Comparison of ENCODE assay signal across 4 cellular contexts in genomic region chr22:35590634-35591295, GRCh38.
TF ChIP-seq lines count a peak whose summit lies in the region.

No MANE protein-coding gene starts in this region.

TF ChIP-seq in A549, 52 proteins besides CTCF, POLR2A, EP300 and RAD21:
- no peak for TF ChIP-seq ELK1 (IDR thresholded peaks at IDR 0.05; ENCODE audit: low read depth, low read length)
- no peak for TF ChIP-seq FOSL2 (IDR thresholded peaks at IDR 0.05)
- peak; percentile 17; the same call in 1 of the 2 replicates for TF ChIP-seq FOSL2 (CRISPR knock-in tag; IDR thresholded peaks at IDR 0.05)

TF ChIP-seq in HEK293, 187 proteins besides CTCF, POLR2A, EP300 and RAD21 (continues in another document):
- TF ChIP-seq KLF8 (tag by site-specific recombination; IDR thresholded peaks at IDR 0.05) (no peak), ZNF398 (tag by site-specific recombination; IDR thresholded peaks at IDR 0.05) (peak; percentile 74), EGR2 (tag by site-specific recombination; IDR thresholded peaks at IDR 0.05; ENCODE audit: low read depth) (peak; percentile 90), GLIS2 (tag by site-specific recombination; IDR thresholded peaks at IDR 0.05) (peak; percentile 61; the same call in 1 of the 2 replicates), PRDM10 (tag by site-specific recombination; IDR thresholded peaks at IDR 0.05) (peak; percentile 95), GLIS1 (tag by site-specific recombination; IDR thresholded peaks at IDR 0.05) (peak; percentile 55), SP7 (tag by site-specific recombination; IDR thresholded peaks at IDR 0.05) (peak; percentile 27; the same call in 1 of the 2 replicates), ZNF76 (tag by site-specific recombination; IDR thresholded peaks at IDR 0.05; ENCODE audit: borderline replicate concordance, low read depth) (no peak)
- TF ChIP-seq, protein P1, sequence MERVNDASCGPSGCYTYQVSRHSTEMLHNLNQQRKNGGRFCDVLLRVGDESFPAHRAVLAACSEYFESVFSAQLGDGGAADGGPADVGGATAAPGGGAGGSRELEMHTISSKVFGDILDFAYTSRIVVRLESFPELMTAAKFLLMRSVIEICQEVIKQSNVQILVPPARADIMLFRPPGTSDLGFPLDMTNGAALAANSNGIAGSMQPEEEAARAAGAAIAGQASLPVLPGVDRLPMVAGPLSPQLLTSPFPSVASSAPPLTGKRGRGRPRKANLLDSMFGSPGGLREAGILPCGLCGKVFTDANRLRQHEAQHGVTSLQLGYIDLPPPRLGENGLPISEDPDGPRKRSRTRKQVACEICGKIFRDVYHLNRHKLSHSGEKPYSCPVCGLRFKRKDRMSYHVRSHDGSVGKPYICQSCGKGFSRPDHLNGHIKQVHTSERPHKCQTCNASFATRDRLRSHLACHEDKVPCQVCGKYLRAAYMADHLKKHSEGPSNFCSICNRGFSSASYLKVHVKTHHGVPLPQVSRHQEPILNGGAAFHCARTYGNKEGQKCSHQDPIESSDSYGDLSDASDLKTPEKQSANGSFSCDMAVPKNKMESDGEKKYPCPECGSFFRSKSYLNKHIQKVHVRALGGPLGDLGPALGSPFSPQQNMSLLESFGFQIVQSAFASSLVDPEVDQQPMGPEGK (tag by site-specific recombination; IDR thresholded peaks at IDR 0.05) = peak; percentile 55; the same call in 1 of the 2 replicates

TF ChIP-seq in K562, 482 proteins besides CTCF, POLR2A, EP300 and RAD21:
- TF ChIP-seq ATF3 (IDR thresholded peaks at IDR 0.05) (0 out of 2 replicates have a peak, but pooled peaks have one; percentile 9), ATF3 (CRISPR knock-in tag; conservative IDR thresholded peaks at IDR 0.05) (no peak), KAT2B (IDR thresholded peaks at IDR 0.05; ENCODE audit: low read depth, low read length) (no peak)

TF ChIP-seq in SK-N-SH treated with all-trans-retinoic acid at 6 μM for 48 hours, 23 proteins besides CTCF, POLR2A, EP300 and RAD21:
- TF ChIP-seq, protein P1 (CRISPR knock-in tag; IDR thresholded peaks at IDR 0.05; ENCODE audit: borderline replicate concordance) = no peak
- TF ChIP-seq ZC3H10 (CRISPR knock-in tag; IDR thresholded peaks at IDR 0.05) = no peak
- TF ChIP-seq, protein P2, sequence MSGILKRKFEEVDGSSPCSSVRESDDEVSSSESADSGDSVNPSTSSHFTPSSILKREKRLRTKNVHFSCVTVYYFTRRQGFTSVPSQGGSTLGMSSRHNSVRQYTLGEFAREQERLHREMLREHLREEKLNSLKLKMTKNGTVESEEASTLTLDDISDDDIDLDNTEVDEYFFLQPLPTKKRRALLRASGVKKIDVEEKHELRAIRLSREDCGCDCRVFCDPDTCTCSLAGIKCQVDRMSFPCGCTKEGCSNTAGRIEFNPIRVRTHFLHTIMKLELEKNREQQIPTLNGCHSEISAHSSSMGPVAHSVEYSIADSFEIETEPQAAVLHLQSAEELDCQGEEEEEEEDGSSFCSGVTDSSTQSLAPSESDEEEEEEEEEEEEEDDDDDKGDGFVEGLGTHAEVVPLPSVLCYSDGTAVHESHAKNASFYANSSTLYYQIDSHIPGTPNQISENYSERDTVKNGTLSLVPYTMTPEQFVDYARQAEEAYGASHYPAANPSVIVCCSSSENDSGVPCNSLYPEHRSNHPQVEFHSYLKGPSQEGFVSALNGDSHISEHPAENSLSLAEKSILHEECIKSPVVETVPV (CRISPR knock-in tag; IDR thresholded peaks at IDR 0.05) = no peak
- TF ChIP-seq ZFP3 (CRISPR knock-in tag; IDR thresholded peaks at IDR 0.05) = no peak
- TF ChIP-seq CSDC2 (CRISPR knock-in tag; IDR thresholded peaks at IDR 0.05) = no peak
- no peak for TF ChIP-seq ZFP30 (CRISPR knock-in tag; IDR thresholded peaks at IDR 0.05)
- no peak for TF ChIP-seq TOX (CRISPR knock-in tag; IDR thresholded peaks at IDR 0.05; ENCODE audit: borderline replicate concordance)
- TF ChIP-seq TCF4 (CRISPR knock-in tag; IDR thresholded peaks at IDR 0.05; ENCODE audit: borderline replicate concordance) = no peak
- TF ChIP-seq RARB (CRISPR knock-in tag; IDR thresholded peaks at IDR 0.05) = no peak
- TF ChIP-seq, protein P3, sequence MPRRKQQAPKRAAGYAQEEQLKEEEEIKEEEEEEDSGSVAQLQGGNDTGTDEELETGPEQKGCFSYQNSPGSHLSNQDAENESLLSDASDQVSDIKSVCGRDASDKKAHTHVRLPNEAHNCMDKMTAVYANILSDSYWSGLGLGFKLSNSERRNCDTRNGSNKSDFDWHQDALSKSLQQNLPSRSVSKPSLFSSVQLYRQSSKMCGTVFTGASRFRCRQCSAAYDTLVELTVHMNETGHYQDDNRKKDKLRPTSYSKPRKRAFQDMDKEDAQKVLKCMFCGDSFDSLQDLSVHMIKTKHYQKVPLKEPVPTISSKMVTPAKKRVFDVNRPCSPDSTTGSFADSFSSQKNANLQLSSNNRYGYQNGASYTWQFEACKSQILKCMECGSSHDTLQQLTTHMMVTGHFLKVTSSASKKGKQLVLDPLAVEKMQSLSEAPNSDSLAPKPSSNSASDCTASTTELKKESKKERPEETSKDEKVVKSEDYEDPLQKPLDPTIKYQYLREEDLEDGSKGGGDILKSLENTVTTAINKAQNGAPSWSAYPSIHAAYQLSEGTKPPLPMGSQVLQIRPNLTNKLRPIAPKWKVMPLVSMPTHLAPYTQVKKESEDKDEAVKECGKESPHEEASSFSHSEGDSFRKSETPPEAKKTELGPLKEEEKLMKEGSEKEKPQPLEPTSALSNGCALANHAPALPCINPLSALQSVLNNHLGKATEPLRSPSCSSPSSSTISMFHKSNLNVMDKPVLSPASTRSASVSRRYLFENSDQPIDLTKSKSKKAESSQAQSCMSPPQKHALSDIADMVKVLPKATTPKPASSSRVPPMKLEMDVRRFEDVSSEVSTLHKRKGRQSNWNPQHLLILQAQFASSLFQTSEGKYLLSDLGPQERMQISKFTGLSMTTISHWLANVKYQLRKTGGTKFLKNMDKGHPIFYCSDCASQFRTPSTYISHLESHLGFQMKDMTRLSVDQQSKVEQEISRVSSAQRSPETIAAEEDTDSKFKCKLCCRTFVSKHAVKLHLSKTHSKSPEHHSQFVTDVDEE (CRISPR knock-in tag; IDR thresholded peaks at IDR 0.05) = no peak
- TF ChIP-seq ISL1 (CRISPR knock-in tag; IDR thresholded peaks at IDR 0.05) = no peak
- TF ChIP-seq ARNTL (CRISPR knock-in tag; IDR thresholded peaks at IDR 0.05; ENCODE audit: borderline replicate concordance, low read depth) = no peak
- TF ChIP-seq, protein P4, sequence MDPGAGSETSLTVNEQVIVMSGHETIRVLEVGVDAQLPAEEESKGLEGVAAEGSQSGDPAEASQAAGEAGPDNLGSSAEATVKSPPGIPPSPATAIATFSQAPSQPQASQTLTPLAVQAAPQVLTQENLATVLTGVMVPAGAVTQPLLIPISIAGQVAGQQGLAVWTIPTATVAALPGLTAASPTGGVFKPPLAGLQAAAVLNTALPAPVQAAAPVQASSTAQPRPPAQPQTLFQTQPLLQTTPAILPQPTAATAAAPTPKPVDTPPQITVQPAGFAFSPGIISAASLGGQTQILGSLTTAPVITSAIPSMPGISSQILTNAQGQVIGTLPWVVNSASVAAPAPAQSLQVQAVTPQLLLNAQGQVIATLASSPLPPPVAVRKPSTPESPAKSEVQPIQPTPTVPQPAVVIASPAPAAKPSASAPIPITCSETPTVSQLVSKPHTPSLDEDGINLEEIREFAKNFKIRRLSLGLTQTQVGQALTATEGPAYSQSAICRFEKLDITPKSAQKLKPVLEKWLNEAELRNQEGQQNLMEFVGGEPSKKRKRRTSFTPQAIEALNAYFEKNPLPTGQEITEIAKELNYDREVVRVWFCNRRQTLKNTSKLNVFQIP (CRISPR knock-in tag; IDR thresholded peaks at IDR 0.05; ENCODE audit: borderline replicate concordance, low read depth) = no peak
- no peak for TF ChIP-seq PPARA (CRISPR knock-in tag; IDR thresholded peaks at IDR 0.05; ENCODE audit: borderline replicate concordance)
